ENCODE assay signal across 7 cellular contexts in genomic region chr9:70398145-70398556, GRCh38. TPM values are rescaled to one million over a fixed set of nuclear protein-coding genes. Genes with fewer than 3 reads are reported as not detected.
A peak's percentile ranks its signal among the peaks of the same experiment; 100 is the strongest.
DNase-seq lines count a peak whose midpoint lies in the region; ATAC-seq, FAIRE-seq and TF ChIP-seq lines count a peak whose summit lies in the region.

No MANE protein-coding gene starts in this region.

- peak; percentile 78 for FAIRE-seq in islet of Langerhans (lab: Jason Lieb, UNC)

- H3K4me1 ChIP-seq in breast epithelium: no peaks in the 10 kb centered on the region

- no peak overlapping the region for H3K4me3 ChIP-seq in breast epithelium

- DNase-seq in SIG-M5 (lab: John Stamatoyannopoulos, UW): peak; percentile 18
- DNase-seq in middle frontal gyrus (ENCODE audit: extremely low spot score, low spot score): no peak
- DNase-seq in breast epithelium (ENCODE audit: low spot score in 2 of 2): no peak
- DNase-seq in stimulated activated CD4-positive, alpha-beta T cell treated with anti-CD3 and anti-CD28 coated beads, Interleukin-4, amount 100 ng/mL, for 24 hours: no peak

- ATAC-seq in GM19035 (IDR thresholded peaks at IDR 0.05; ENCODE audit: unreplicated experiment): peak; percentile 97
- peak; percentile 93 for ATAC-seq in HG02970 (IDR thresholded peaks at IDR 0.05; ENCODE audit: low FRiP score, unreplicated experiment)

- H3K27ac ChIP-seq in breast epithelium: peak overlapping the region in 1 of 2 donors; percentile 50

- H3K9me3 ChIP-seq in breast epithelium: no peaks in the 10 kb centered on the region

- TF ChIP-seq CTCF in breast epithelium (IDR thresholded peaks at IDR 0.05): no peak

- no peaks in the 10 kb centered on the region for H3K27me3 ChIP-seq in breast epithelium

- H3K36me3 ChIP-seq in breast epithelium: no peaks in the 10 kb centered on the region

- intact Hi-C loops in breast epithelium (cut with DNase I; ENCODE audit: low total_unique reads): no loop called here

- TF ChIP-seq POLR2A in breast epithelium (IDR thresholded peaks at IDR 0.05): no peak

RNA-seq across cellular contexts. Expression of gene KLF9, which starts 16.3 kb away (rescaled TPM):
- total RNA-seq in breast epithelium: 100 to 1,000 TPM; 129 to 223 (median 206) TPM
